ENCODE assay signal across 15 cellular contexts in the genomic region with DNA sequence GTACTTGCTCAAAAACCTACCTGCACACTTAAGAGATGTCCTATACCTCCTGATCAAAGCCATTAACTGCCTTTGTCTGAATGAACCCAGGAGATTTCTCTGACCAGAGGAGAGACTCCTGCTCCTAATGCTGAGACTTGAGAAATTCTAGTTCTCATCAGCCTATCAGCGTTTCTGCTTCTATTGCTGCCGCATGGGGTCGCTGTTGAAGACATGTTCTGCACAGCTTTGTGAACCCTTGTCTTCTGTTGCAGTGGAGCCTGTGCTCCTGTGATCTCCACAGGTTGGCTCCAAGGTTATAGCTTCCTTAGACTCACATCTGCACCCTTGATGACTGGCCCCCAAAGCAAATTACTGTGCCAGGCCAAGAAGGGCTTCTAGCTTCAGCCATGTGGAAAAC. TPM values are rescaled to one million over a fixed set of nuclear protein-coding genes. Genes with fewer than 3 reads are reported as not detected.
A peak's percentile ranks its signal among the peaks of the same experiment; 100 is the strongest.
DNase-seq lines count a peak whose midpoint lies in the region; ATAC-seq and TF ChIP-seq lines count a peak whose summit lies in the region.
"Had no signal": no experiment of that assay in that cellular context is flagged by ENCODE, and none has a peak within 500 bp of the region (broad histone marks: within the 10 kb centered on the region; RNA-seq: fewer than 3 reads in every experiment).

No MANE protein-coding gene starts in this region.

- H3K36me3 ChIP-seq in GM06990 (ENCODE audit: control insufficient read depth, insufficient read depth, low read length) (no peaks in the 10 kb centered on the region), OCI-LY3 (replicated peaks; ENCODE audit: low read depth, low read length) (no peaks in the 10 kb centered on the region), vagina (no peaks in the 10 kb centered on the region)
- H3K36me3 ChIP-seq: heart left ventricle had no signal

- TF ChIP-seq CTCF in AG04449 (IDR thresholded peaks at IDR 0.05; ENCODE audit: insufficient read depth, low read length, missing control alignments) (peak; percentile 3), GM06990 (IDR thresholded peaks at IDR 0.05; ENCODE audit: insufficient read depth, low read length, poor library complexity, severe bottlenecking) (peak; percentile 21), OCI-LY3 (IDR thresholded peaks at IDR 0.05; ENCODE audit: low read depth, low read length) (peak; percentile 12; the same call in 1 of the 2 replicates), fibroblast of pulmonary artery (IDR thresholded peaks at IDR 0.05; ENCODE audit: low read length, missing control alignments) (peak; percentile 18), vagina (IDR thresholded peaks at IDR 0.05) (no peak)

- H2AFZ ChIP-seq in OCI-LY3 (ENCODE audit: low read depth, low read length) = no peak overlapping the region

- H3K9me3 ChIP-seq in OCI-LY3 (ENCODE audit: insufficient read depth, low read length) = 0 out of 2 replicates have a peak, but pooled peaks cover 4% of the 10 kb centered on the region
- no peaks in the 10 kb centered on the region for H3K9me3 ChIP-seq in vagina

- TF ChIP-seq POLR2A in vagina (IDR thresholded peaks at IDR 0.05) = no peak

- no peaks in the 10 kb centered on the region for H3K79me2 ChIP-seq in OCI-LY3 (ENCODE audit: low read length)

- ATAC-seq in GM19035 (IDR thresholded peaks at IDR 0.05; ENCODE audit: unreplicated experiment) = no peak
- ATAC-seq: activated T-cell treated with anti-CD3 and anti-CD28 coated beads, Interleukin-2, amount 50 U/mL, for 72 hours; natural killer cell treated with Interleukin-12 subunit alpha and Interleukin-12 subunit beta and Interleukin-15 and Interleukin-18, amount 100 ng/mL, for 72 hours had no signal

- DNase-seq in AG04449 (ENCODE audit: low read depth, low spot score) (no peak), GM06990 (ENCODE audit: extremely low read depth, insufficient read length) (no peak), fibroblast of pulmonary artery (ENCODE audit: low read depth) (no peak), SK-N-DZ (ENCODE audit: low spot score) (no peak), mesenteric fat pad (ENCODE audit: low spot score) (no peak), vagina (ENCODE audit: extremely low spot score in 2 of 2) (no peak)
- DNase-seq: activated T-cell treated with anti-CD3 and anti-CD28 coated beads, Interleukin-2, amount 50 U/mL, for 72 hours; CD4-positive, alpha-beta memory T cell; heart left ventricle; NCI-H1930; T-helper 1 cell had no signal

- H3K4me2 ChIP-seq in OCI-LY3 (ENCODE audit: low read length) = no peak overlapping the region

- no peak overlapping the region for H3K4me3 ChIP-seq in AG04449 (ENCODE audit: low read depth, low read length)
- H3K4me3 ChIP-seq in GM06990 (replicated peaks; ENCODE audit: low read depth, low read length) = no peak overlapping the region
- no peak overlapping the region for H3K4me3 ChIP-seq in OCI-LY3 (ENCODE audit: low read length)
- no peak overlapping the region for H3K4me3 ChIP-seq in fibroblast of pulmonary artery (replicated peaks; ENCODE audit: low read depth, low read length)
- no peak overlapping the region for H3K4me3 ChIP-seq in vagina
- H3K4me3 ChIP-seq: heart left ventricle had no signal

- H3K27me3 ChIP-seq in GM06990 (replicated peaks; ENCODE audit: control insufficient read depth, insufficient read depth, low read length) = peaks cover 1% of the 10 kb centered on the region; the same call in 1 of the 2 replicates
- no peaks in the 10 kb centered on the region for H3K27me3 ChIP-seq in OCI-LY3 (ENCODE audit: low read depth, low read length)
- H3K27me3 ChIP-seq in vagina = no peaks in the 10 kb centered on the region
- H3K27me3 ChIP-seq: heart left ventricle had no signal

- no peak overlapping the region for H3K9ac ChIP-seq in OCI-LY3 (ENCODE audit: low read length)

- H4K20me1 ChIP-seq in OCI-LY3 (ENCODE audit: insufficient read depth, low read length) = no peaks in the 10 kb centered on the region

- no peaks in the 10 kb centered on the region for H3K4me1 ChIP-seq in OCI-LY3 (ENCODE audit: low read length)
- H3K4me1 ChIP-seq in vagina = peaks cover 20% of the 10 kb centered on the region

- POLR2A ChIA-PET in AG04449 (lab: Yijun Ruan, JAX) = no interaction called here

- no peak overlapping the region for H3K27ac ChIP-seq in OCI-LY3 (ENCODE audit: low read length)
- H3K27ac ChIP-seq in vagina = no peak overlapping the region

- intact Hi-C loops in vagina (cut with DNase I) = no loop called here

- CTCF ChIA-PET in AG04449 (lab: Yijun Ruan, JAX) = interaction anchor here (1.2 to 11.7 kb wide), 3 partner anchors 10 to 12 kb away, joined by 3 to 122 read pairs (median 9); no protein-coding TSS in a partner anchor

RNA-seq across cellular contexts. Expression of gene EDN2, which starts 40.2 kb away (rescaled TPM):
- not detected in 2 replicates for polyA plus RNA-seq in SK-N-DZ (2014; cell fraction: cytosol; rRNA removed)
- not detected in 2 replicates for polyA plus RNA-seq in SK-N-DZ (2014; cell fraction: nucleus; rRNA removed)
- total RNA-seq in mesenteric fat pad = not detected
- 9.3 TPM for total RNA-seq in vagina
- total RNA-seq: activated T-cell treated with anti-CD3 and anti-CD28 coated beads, Interleukin-2, amount 50 U/mL, for 72 hours; CD4-positive, alpha-beta memory T cell; natural killer cell treated with Interleukin-12 subunit alpha and Interleukin-12 subunit beta and Interleukin-15 and Interleukin-18, amount 100 ng/mL, for 72 hours; skeletal muscle tissue had no signal
- polyA plus RNA-seq: CD4-positive, alpha-beta memory T cell had no signal

Comparison
In these comparisons a context has a peak if more than half of its experiments do, and no peak if none do; other contexts are left out.
1. CTCF ChIP-seq: peak in AG04449 (single experiment), GM06990 (single experiment), OCI-LY3 (single experiment) and fibroblast of pulmonary artery (single experiment); none in vagina (0 of 3).
2. RNA of gene EDN2, which starts 40.2 kb away (total RNA-seq): 9.3 TPM in vagina (single experiment); not detected in mesenteric fat pad (single experiment); every median in the first group is over 10 times any median in the second.